In the genomic region with DNA sequence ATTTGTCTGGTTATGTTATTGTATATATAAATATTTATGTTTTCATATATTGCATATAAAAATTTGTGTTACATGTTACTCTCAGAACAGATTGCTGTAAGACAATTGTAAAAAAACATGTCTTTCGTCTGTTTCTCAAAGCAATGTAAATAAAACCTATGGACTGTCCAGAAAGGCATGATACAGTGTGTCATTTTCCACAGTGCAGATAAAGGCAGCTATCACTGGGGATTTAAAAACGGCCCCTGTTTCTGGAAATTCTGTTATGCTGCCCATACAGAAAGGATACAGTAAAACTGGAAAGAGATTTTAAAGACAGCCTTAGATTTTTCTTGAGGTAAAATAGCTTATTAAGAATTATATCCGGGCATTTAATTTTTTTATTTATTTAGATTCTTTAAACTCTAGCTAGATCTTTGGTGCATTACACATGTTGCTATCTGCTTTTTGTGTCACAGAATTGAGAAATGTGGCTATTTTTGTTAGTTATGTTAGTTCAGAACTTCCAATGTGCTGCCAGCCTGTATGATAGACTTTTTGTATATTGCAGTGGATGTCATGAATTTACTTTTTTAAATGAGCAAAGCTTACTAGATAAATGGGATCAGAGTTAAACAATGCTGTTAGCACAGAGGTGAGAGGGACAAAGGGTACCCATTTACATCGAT, we compare ENCODE assay signal across 8 cellular contexts. TPM values are rescaled to one million over a fixed set of nuclear protein-coding genes. Genes with fewer than 3 reads are reported as not detected.
A peak's percentile ranks its signal among the peaks of the same experiment; 100 is the strongest.
DNase-seq lines count a peak whose midpoint lies in the region; ATAC-seq, FAIRE-seq and TF ChIP-seq lines count a peak whose summit lies in the region.

No MANE protein-coding gene starts in this region.

- H3K27ac ChIP-seq in mesendoderm (ENCODE audit: low read depth, low read length), result no peak overlapping the region
- H3K27ac ChIP-seq in vagina, result peak overlapping the region; percentile 99

- peak overlapping the region; percentile 81 for H3K56ac ChIP-seq in mesendoderm (ENCODE audit: low read length)

- H3K9ac ChIP-seq in NT2/D1 (ENCODE audit: insufficient read length, low read depth) (peak overlapping the region; percentile 86), mesendoderm (ENCODE audit: low read length) (peak overlapping the region; percentile 72)

- peak; percentile 28 for DNase-seq in NCI-H1105 treated with DMSO at 0.1 percent for 48 hours (lab: John Stamatoyannopoulos, UW)
- no peak for DNase-seq in NCI-H1105 (lab: John Stamatoyannopoulos, UW)
- DNase-seq in NT2/D1 (ENCODE audit: low read depth, low spot score), result no peak
- DNase-seq in cerebellar cortex (ENCODE audit: low spot score), result peak; percentile 51
- no peak for DNase-seq in mesendoderm
- DNase-seq in vagina (ENCODE audit: extremely low spot score in 2 of 2), result no peak
- DNase-seq in urothelium cell line (ENCODE audit: low spot score), result no peak

- H2BK15ac ChIP-seq in mesendoderm (replicated peaks; ENCODE audit: low read depth), result no peak overlapping the region

- TF ChIP-seq POLR2A in vagina (IDR thresholded peaks at IDR 0.05), result no peak

- FAIRE-seq in urothelium cell line (lab: Jason Lieb, UNC), result no peak

- no peak overlapping the region for H4K5ac ChIP-seq in mesendoderm (ENCODE audit: low read length)

- H3K4ac ChIP-seq in mesendoderm (ENCODE audit: low read depth, low read length), result no peak overlapping the region

- intact Hi-C loops in vagina (cut with DNase I), result no loop called here

- H3K4me3 ChIP-seq in NT2/D1 (ENCODE audit: insufficient read length, low read depth) (peak overlapping the region; percentile 72), mesendoderm (ENCODE audit: low read length) (peak overlapping the region; percentile 48), vagina (peak overlapping the region; percentile 81 to 88)

- H3K36me3 ChIP-seq in NT2/D1 (ENCODE audit: insufficient read depth, insufficient read length, low read length) (peaks cover 2% of the 10 kb centered on the region), mesendoderm (ENCODE audit: control insufficient read depth, insufficient read depth, low read length) (no peaks in the 10 kb centered on the region), vagina (peaks cover 0 to 8% of the 10 kb centered on the region in 2 donors)

- H2BK120ac ChIP-seq in mesendoderm (ENCODE audit: low read depth, low read length), result no peak overlapping the region

- no CpG with 5 or more reads among the region's 4 CpGs for WGBS in mesendoderm (ENCODE audit: extremely low coverage, insufficient coverage, low lambda C conversion rate)

- H2AK5ac ChIP-seq in mesendoderm (ENCODE audit: low read length), result no peak overlapping the region

- peaks cover 12% of the 10 kb centered on the region for H3K79me2 ChIP-seq in mesendoderm (ENCODE audit: control insufficient read depth, insufficient read depth, low read length)

- H3K18ac ChIP-seq in mesendoderm (ENCODE audit: low read length), result peak overlapping the region; percentile 51

- no peak overlapping the region for H2BK5ac ChIP-seq in mesendoderm (ENCODE audit: low read length)

- H4K8ac ChIP-seq in mesendoderm (ENCODE audit: low read depth, low read length), result no peak overlapping the region

- H3K79me1 ChIP-seq in mesendoderm (ENCODE audit: low read length), result no peaks in the 10 kb centered on the region

- peak overlapping the region; percentile 67 for H3K4me2 ChIP-seq in mesendoderm (ENCODE audit: low read length)

- ATAC-seq in HG02588 (IDR thresholded peaks at IDR 0.05; ENCODE audit: unreplicated experiment), result no peak

- H3K4me1 ChIP-seq in NT2/D1 (ENCODE audit: insufficient read depth, insufficient read length), result peaks cover 3% of the 10 kb centered on the region
- no peaks in the 10 kb centered on the region for H3K4me1 ChIP-seq in mesendoderm (ENCODE audit: control insufficient read depth, low read depth, low read length)
- H3K4me1 ChIP-seq in vagina, result peaks cover 32% of the 10 kb centered on the region

- H3K27me3 ChIP-seq in NT2/D1 (ENCODE audit: insufficient read depth, insufficient read length) (no peaks in the 10 kb centered on the region), mesendoderm (ENCODE audit: insufficient read depth, low read length, poor library complexity) (no peaks in the 10 kb centered on the region), vagina (no peaks in the 10 kb centered on the region)

- no peaks in the 10 kb centered on the region for H3K9me3 ChIP-seq in NT2/D1 (ENCODE audit: insufficient read depth, low read length)
- H3K9me3 ChIP-seq in vagina, result no peaks in the 10 kb centered on the region

- no peak overlapping the region for H3K23ac ChIP-seq in mesendoderm (ENCODE audit: low read length)

- TF ChIP-seq CTCF in vagina (IDR thresholded peaks at IDR 0.05), result no peak

RNA-seq across cellular contexts. Expression of a gene that starts 0.8 kb away (rescaled TPM):
- 7.5 TPM for polyA plus RNA-seq in mesendoderm (2013, experiment 1 of 2)
- polyA plus RNA-seq in mesendoderm (2013, experiment 2 of 2), result 6.7 TPM
- 18.4 TPM for total RNA-seq in vagina

Comparison
In these comparisons a context has a peak if more than half of its experiments do, and no peak if none do; other contexts are left out.
1. DNase-seq: peak in NCI-H1105 treated with DMSO at 0.1 percent for 48 hours (single experiment) and cerebellar cortex (single experiment); none in NCI-H1105 (single experiment), NT2/D1 (single experiment), mesendoderm (single experiment), vagina (0 of 2) and urothelium cell line (single experiment).
2. Peak in every context shown above with its lines, with median percentiles within 50 percentile points of each other: H3K4me3 ChIP-seq.